Comparison of ENCODE assay signal across 8 cellular contexts in the genomic region with DNA sequence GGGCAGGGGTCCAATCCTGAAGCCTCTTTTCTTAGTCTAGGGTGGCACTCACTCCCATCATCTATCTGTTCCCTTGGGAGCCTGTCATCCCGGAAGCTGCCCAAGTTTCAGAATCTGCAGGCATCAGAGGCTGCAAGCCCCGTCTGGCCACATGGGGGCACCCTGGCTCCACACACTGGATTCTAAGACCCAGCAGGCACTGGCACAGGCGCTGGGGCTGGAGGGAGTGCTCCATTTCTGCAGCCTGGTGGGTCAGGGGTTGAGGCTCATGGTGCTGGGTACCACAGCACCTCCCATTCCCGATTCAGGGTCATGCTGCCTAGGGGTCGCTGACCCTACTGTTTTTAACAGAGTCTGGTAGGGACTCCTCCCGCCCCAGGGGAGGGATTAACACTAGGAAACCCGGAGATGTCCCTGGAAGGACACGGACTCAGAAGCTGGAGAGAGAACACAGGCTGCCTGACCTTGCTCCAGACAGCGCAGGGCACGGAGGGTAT.
DNase-seq lines count a peak whose midpoint lies in the region; ATAC-seq and TF ChIP-seq lines count a peak whose summit lies in the region.

No MANE protein-coding gene starts in this region.

- no TSS peak for BruUV-seq in Calu3 (replicated peaks; lab: Mats Ljungman, UMichigan)

- no peaks in the 10 kb centered on the region for H3K9me3 ChIP-seq in lung (ENCODE audit: control insufficient read depth in 2 of 2, insufficient read depth in 1 of 2, low read length in 1 of 2)

- H3K9me2 ChIP-seq in GM23338 (ENCODE audit: insufficient read depth) = no peaks in the 10 kb centered on the region

- H3K36me3 Mint-ChIP-seq in Calu3 (ENCODE audit: insufficient read depth, unreplicated experiment) (peaks cover 6% of the 10 kb centered on the region), GM23338 (ENCODE audit: low read depth) (peaks cover 11% of the 10 kb centered on the region)

- H3K4me1 Mint-ChIP-seq in Calu3 (ENCODE audit: low read depth, unreplicated experiment) (peaks cover 10% of the 10 kb centered on the region), GM23338 (peaks cover 9% of the 10 kb centered on the region)

- H3K36me3 ChIP-seq in GM23338 (ENCODE audit: insufficient read depth) (no peaks in the 10 kb centered on the region), lung (ENCODE audit: control insufficient read depth in 2 of 2, insufficient read depth in 2 of 2, low read length in 2 of 2) (no peaks in the 10 kb centered on the region)

- H3K4me2 ChIP-seq in GM23338 = no peak overlapping the region

- ATAC-seq in GM23338 = peak; percentile 96
- peak; percentile 69 for ATAC-seq in lung (ENCODE audit: insufficient read depth, low FRiP score)
- no peak for ATAC-seq in HG02588 (IDR thresholded peaks at IDR 0.05; ENCODE audit: unreplicated experiment)

- H3K27ac ChIP-seq in GM23338 (ENCODE audit: low read depth) (no peak overlapping the region), lung (ENCODE audit: low read depth in 1 of 2, low read length in 1 of 2) (no peak overlapping the region)

- H3K4me3 Mint-ChIP-seq in Calu3 (ENCODE audit: low read depth, unreplicated experiment) (no peak overlapping the region), GM23338 (no peak overlapping the region)

- no peak overlapping the region for H3K27ac Mint-ChIP-seq in Calu3 (ENCODE audit: unreplicated experiment)
- H3K27ac Mint-ChIP-seq in GM23338 = peak overlapping the region; percentile 28; the same call in 1 of the 2 replicates

- TF ChIP-seq CTCF in Calu3 (IDR thresholded peaks at IDR 0.05; ENCODE audit: unreplicated experiment) (peak; percentile 97), GM23338 (conservative IDR thresholded peaks at IDR 0.05; ENCODE audit: low read depth in 2 of 2) (peak; percentile 91 to 95), lung (IDR thresholded peaks at IDR 0.05; ENCODE audit: control extremely low read depth, extremely low read depth) (peak; percentile 59)

- H4K20me1 ChIP-seq in GM23338 (replicated peaks; ENCODE audit: insufficient read depth) = no peaks in the 10 kb centered on the region; the same call in none of the 2 replicates

- H3K9me3 Mint-ChIP-seq in Calu3 (ENCODE audit: low read depth, unreplicated experiment) = no peaks in the 10 kb centered on the region
- no peaks in the 10 kb centered on the region for H3K9me3 Mint-ChIP-seq in GM23338

- DNase-seq in Calu3 (peak; percentile 92), GM23338 (ENCODE audit: low spot score) (peak; percentile 93), NCI-H2171 treated with DMSO at 0.1 percent for 48 hours (lab: John Stamatoyannopoulos, UW) (peak; percentile 81), lung (ENCODE audit: low spot score) (peak; percentile 72)
- DNase-seq in activated CD4-positive, alpha-beta T cell treated with anti-CD3 and anti-CD28 coated beads for 48 hours = peak; percentile 80
- peak; percentile 7 for DNase-seq in effector CD4-positive, alpha-beta T cell
- peak; percentile 36 to 46 (median 45) for DNase-seq in stimulated activated CD4-positive, alpha-beta T cell treated with anti-CD3 and anti-CD28 coated beads, TNF-alpha, amount 100 ng/mL, for 48 hours (ENCODE audit: low read depth in 3 of 3)

- intact Hi-C loops in Calu3 (cut with micrococcal nuclease; ENCODE audit: unreplicated experiment) = loop anchor here (1.0 to 5.0 kb wide), 2 partner anchors 165 to 217 kb away; no protein-coding TSS in a partner anchor

- H3K27me3 ChIP-seq in GM23338 (ENCODE audit: insufficient read depth) (no peaks in the 10 kb centered on the region), lung (ENCODE audit: control insufficient read depth, insufficient read depth) (no peaks in the 10 kb centered on the region)

- H3K27me3 Mint-ChIP-seq in Calu3 (ENCODE audit: unreplicated experiment) (no peaks in the 10 kb centered on the region), GM23338 (ENCODE audit: insufficient read depth, low read depth, poor library complexity) (peaks cover 5% of the 10 kb centered on the region)

- H3K4me3 ChIP-seq in GM23338 (no peak overlapping the region), lung (no peak overlapping the region)

- no peak overlapping the region for H2AFZ ChIP-seq in GM23338

- H3K4me1 ChIP-seq in GM23338 (ENCODE audit: insufficient read depth) (no peaks in the 10 kb centered on the region), lung (ENCODE audit: control insufficient read depth in 2 of 2, insufficient read depth in 2 of 2, low read length in 2 of 2) (peaks cover 0 to 2% of the 10 kb centered on the region in 2 donors)

- no peaks in the 10 kb centered on the region for H3F3A ChIP-seq in GM23338 (replicated peaks; ENCODE audit: low read depth)

- no peaks in the 10 kb centered on the region for H3K79me2 ChIP-seq in GM23338 (replicated peaks; ENCODE audit: insufficient read depth)

- CTCF ChIA-PET in Calu3 (lab: Charles Lee) = interaction anchor here (0.6 to 1.8 kb wide), 7 partner anchors 27 to 461 kb away, joined by 3 to 14 read pairs (median 4); no protein-coding TSS in a partner anchor

- 19 to 29% methylated on average over 10 of the region's 10 CpGs for WGBS in lung, 2 donors

TF ChIP-seq in GM23338, 12 proteins besides CTCF, POLR2A, EP300 and RAD21 (continues in another document):
- no peak for TF ChIP-seq JUNB (IDR thresholded peaks at IDR 0.05; ENCODE audit: unreplicated experiment)
- TF ChIP-seq NANOG (IDR thresholded peaks at IDR 0.05; ENCODE audit: borderline replicate concordance) = no peak
- TF ChIP-seq CREB1 (CRISPR knock-in tag; IDR thresholded peaks at IDR 0.05; ENCODE audit: low read depth) = no peak
- TF ChIP-seq, protein P1, sequence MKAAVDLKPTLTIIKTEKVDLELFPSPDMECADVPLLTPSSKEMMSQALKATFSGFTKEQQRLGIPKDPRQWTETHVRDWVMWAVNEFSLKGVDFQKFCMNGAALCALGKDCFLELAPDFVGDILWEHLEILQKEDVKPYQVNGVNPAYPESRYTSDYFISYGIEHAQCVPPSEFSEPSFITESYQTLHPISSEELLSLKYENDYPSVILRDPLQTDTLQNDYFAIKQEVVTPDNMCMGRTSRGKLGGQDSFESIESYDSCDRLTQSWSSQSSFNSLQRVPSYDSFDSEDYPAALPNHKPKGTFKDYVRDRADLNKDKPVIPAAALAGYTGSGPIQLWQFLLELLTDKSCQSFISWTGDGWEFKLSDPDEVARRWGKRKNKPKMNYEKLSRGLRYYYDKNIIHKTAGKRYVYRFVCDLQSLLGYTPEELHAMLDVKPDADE (IDR thresholded peaks at IDR 0.05) = no peak
- TF ChIP-seq, protein P2, sequence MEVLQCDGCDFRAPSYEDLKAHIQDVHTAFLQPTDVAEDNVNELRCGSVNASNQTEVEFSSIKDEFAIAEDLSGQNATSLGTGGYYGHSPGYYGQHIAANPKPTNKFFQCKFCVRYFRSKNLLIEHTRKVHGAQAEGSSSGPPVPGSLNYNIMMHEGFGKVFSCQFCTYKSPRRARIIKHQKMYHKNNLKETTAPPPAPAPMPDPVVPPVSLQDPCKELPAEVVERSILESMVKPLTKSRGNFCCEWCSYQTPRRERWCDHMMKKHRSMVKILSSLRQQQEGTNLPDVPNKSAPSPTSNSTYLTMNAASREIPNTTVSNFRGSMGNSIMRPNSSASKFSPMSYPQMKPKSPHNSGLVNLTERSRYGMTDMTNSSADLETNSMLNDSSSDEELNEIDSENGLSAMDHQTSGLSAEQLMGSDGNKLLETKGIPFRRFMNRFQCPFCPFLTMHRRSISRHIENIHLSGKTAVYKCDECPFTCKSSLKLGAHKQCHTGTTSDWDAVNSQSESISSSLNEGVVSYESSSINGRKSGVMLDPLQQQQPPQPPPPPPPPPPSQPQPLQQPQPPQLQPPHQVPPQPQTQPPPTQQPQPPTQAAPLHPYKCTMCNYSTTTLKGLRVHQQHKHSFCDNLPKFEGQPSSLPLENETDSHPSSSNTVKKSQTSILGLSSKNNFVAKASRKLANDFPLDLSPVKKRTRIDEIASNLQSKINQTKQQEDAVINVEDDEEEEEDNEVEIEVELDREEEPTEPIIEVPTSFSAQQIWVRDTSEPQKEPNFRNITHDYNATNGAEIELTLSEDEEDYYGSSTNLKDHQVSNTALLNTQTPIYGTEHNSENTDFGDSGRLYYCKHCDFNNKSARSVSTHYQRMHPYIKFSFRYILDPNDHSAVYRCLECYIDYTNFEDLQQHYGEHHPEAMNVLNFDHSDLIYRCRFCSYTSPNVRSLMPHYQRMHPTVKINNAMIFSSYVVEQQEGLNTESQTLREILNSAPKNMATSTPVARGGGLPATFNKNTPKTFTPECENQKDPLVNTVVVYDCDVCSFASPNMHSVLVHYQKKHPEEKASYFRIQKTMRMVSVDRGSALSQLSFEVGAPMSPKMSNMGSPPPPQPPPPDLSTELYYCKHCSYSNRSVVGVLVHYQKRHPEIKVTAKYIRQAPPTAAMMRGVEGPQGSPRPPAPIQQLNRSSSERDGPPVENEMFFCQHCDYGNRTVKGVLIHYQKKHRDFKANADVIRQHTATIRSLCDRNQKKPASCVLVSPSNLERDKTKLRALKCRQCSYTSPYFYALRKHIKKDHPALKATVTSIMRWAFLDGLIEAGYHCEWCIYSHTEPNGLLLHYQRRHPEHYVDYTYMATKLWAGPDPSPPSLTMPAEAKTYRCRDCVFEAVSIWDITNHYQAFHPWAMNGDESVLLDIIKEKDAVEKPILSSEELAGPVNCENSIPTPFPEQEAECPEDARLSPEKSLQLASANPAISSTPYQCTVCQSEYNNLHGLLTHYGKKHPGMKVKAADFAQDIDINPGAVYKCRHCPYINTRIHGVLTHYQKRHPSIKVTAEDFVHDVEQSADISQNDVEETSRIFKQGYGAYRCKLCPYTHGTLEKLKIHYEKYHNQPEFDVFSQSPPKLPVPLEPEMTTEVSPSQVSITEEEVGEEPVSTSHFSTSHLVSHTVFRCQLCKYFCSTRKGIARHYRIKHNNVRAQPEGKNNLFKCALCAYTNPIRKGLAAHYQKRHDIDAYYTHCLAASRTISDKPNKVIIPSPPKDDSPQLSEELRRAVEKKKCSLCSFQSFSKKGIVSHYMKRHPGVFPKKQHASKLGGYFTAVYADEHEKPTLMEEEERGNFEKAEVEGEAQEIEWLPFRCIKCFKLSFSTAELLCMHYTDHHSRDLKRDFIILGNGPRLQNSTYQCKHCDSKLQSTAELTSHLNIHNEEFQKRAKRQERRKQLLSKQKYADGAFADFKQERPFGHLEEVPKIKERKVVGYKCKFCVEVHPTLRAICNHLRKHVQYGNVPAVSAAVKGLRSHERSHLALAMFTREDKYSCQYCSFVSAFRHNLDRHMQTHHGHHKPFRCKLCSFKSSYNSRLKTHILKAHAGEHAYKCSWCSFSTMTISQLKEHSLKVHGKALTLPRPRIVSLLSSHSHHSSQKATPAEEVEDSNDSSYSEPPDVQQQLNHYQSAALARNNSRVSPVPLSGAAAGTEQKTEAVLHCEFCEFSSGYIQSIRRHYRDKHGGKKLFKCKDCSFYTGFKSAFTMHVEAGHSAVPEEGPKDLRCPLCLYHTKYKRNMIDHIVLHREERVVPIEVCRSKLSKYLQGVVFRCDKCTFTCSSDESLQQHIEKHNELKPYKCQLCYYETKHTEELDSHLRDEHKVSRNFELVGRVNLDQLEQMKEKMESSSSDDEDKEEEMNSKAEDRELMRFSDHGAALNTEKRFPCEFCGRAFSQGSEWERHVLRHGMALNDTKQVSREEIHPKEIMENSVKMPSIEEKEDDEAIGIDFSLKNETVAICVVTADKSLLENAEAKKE (CRISPR knock-in tag; IDR thresholded peaks at IDR 0.05) = no peak

Comparison
In these comparisons a context has a peak if more than half of its experiments do, and no peak if none do; other contexts are left out.
1. DNase-seq: peak in every context shown above with its lines; median percentile 93 in GM23338; 92 in Calu3; 81 in NCI-H2171 treated with DMSO at 0.1 percent for 48 hours; 80 in activated CD4-positive, alpha-beta T cell treated with anti-CD3 and anti-CD28 coated beads for 48 hours; 72 in lung; 45 in stimulated activated CD4-positive, alpha-beta T cell treated with anti-CD3 and anti-CD28 coated beads, TNF-alpha, amount 100 ng/mL, for 48 hours; 7 in effector CD4-positive, alpha-beta T cell.